ENCODE assay signal across 30 cellular contexts in the genomic region with DNA sequence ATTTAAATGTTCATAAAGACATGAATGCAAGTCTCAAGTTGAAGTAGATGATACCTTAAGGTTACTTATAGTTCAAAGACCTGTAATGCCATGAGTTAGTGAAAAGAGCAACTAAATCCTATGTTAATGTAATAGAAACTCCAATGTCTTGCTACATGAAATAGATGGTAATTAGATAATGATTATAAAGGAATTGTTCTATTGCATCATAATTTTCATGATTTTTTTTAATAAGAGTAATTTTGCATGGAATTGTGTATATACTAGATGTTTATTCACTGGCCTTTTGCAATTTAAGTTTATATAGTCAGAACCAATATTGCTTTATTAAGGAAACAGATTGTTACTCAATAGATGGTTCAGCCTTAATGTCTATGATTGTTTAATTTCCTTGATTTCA.
DNase-seq lines count a peak whose midpoint lies in the region; ATAC-seq, FAIRE-seq and TF ChIP-seq lines count a peak whose summit lies in the region.
"Had no signal": no experiment of that assay in that cellular context is flagged by ENCODE, and none has a peak within 500 bp of the region (broad histone marks: within the 10 kb centered on the region; RNA-seq: fewer than 3 reads in every experiment).

No MANE protein-coding gene starts in this region.

- in situ Hi-C loops in HepG2 (cut with HindIII; ENCODE audit: extremely low pct_ligation_motif_present, low pct_unique_long_range_greater_than_20kb) (no loop called here), K562 (cut with MboI) (no loop called here)

- intact Hi-C loops in HepG2 (cut with micrococcal nuclease; ENCODE audit: unreplicated experiment) (loop anchor here (10.0 kb wide), 1 partner anchor 720 kb away; no protein-coding TSS in a partner anchor), right lobe of liver (cut with DNase I) (no loop called here), K562 (cut with micrococcal nuclease) (no loop called here)

- TF ChIP-seq POLR2A in HepG2 (IDR thresholded peaks at IDR 0.05; ENCODE audit: insufficient read depth in 1 of 2, low read depth in 2 of 2, low read length in 2 of 2) (no peak), right lobe of liver (IDR thresholded peaks at IDR 0.05) (no peak), K562 (conservative IDR thresholded peaks at IDR 0.05) (no peak)

- CTCF ChIA-PET in HepG2 (lab: Yijun Ruan, JAX; ENCODE audit: low intra/inter-chr PET ratio, low total read pairs), result no interaction called here
- CTCF ChIA-PET in K562 (lab: Yijun Ruan, JAX; ENCODE audit: low intra/inter-chr PET ratio), result no interaction called here

- TF ChIP-seq CTCF in HepG2 (CRISPR knock-in tag; IDR thresholded peaks at IDR 0.05), result no peak
- no peak for TF ChIP-seq CTCF in right lobe of liver (IDR thresholded peaks at IDR 0.05)
- no peak for TF ChIP-seq CTCF in K562 (IDR thresholded peaks at IDR 0.05 in 2 of 3, conservative IDR thresholded peaks at IDR 0.05 in 1 of 3; ENCODE audit: insufficient read depth in 2 of 3, low read depth in 1 of 3, low read length in 3 of 3)

- BruUV-seq in HepG2 (replicated peaks; lab: Mats Ljungman, UMichigan), result no TSS peak
- BruUV-seq in K562 (replicated peaks; lab: Mats Ljungman, UMichigan), result no TSS peak

- no peak for DNase-seq in HepG2 (ENCODE audit: low spot score)
- no peak for DNase-seq in right lobe of liver
- no peak for DNase-seq in K562 (ENCODE audit: extremely low read depth in 1 of 4, low spot score in 3 of 4)
- DNase-seq in stimulated activated naive CD4-positive, alpha-beta T cell treated with Interleukin-2 at 50 U/mL for 16 hours (lab: John Stamatoyannopoulos, UW), result no peak
- DNase-seq: 8988T; ACHN; AML-193; BE2C; C1 segment of cervical spinal cord; Caco-2; Calu3; CD4-positive, alpha-beta memory T cell; CD4-positive, alpha-beta T cell; CD4-positive, CD25-positive, alpha-beta regulatory T cell; CD8-positive, alpha-beta memory T cell; CD8-positive, alpha-beta T cell; COR-L47; DMS 273 treated with DMSO at 0.1 percent for 48 hours; DMS153; DMS53; DMS79; DMS79 treated with DMSO at 0.1 percent for 48 hours; DND-41; EL had no signal

- no peaks in the 10 kb centered on the region for H3K36me3 ChIP-seq in HepG2 (replicated peaks in 1 of 2; ENCODE audit: control insufficient read depth in 1 of 2, insufficient read depth in 2 of 2, low read length in 2 of 2)
- H3K36me3 ChIP-seq in right lobe of liver, result no peaks in the 10 kb centered on the region
- no peaks in the 10 kb centered on the region for H3K36me3 ChIP-seq in K562 (ENCODE audit: control insufficient read depth, insufficient read depth, low read length)
- H3K36me3 ChIP-seq: BE2C; BLaER1; BLaER1 treated with 17β-estradiol and CSF1 and Interleukin-3, amounts not matched to agents 10 nM and 100 nM had no signal

- H3K4me3 ChIP-seq in HepG2 (replicated peaks in 1 of 3; ENCODE audit: insufficient read depth in 1 of 3, low read depth in 2 of 3, low read length in 3 of 3) (no peak overlapping the region), right lobe of liver (no peak overlapping the region), K562 (no peak overlapping the region)
- H3K4me3 ChIP-seq: A549; BLaER1; BLaER1 treated with 17β-estradiol and CSF1 and Interleukin-3, amounts not matched to agents 10 nM and 100 nM had no signal

- no peak overlapping the region for H3K9ac ChIP-seq in HepG2 (ENCODE audit: insufficient read depth, low read depth, low read length)
- H3K9ac ChIP-seq in K562 (ENCODE audit: insufficient read depth in 1 of 2, low read depth in 2 of 2, low read length in 2 of 2), result no peak overlapping the region
- H3K9ac ChIP-seq: BLaER1; BLaER1 treated with 17β-estradiol and CSF1 and Interleukin-3, amounts not matched to agents 10 nM and 100 nM had no signal

- ATAC-seq in HepG2 (no peak), right lobe of liver (no peak), K562 (no peak)
- ATAC-seq: A549; CD8-positive, alpha-beta T cell had no signal

- no peak for TF ChIP-seq RAD21 in HepG2 (CRISPR knock-in tag; IDR thresholded peaks at IDR 0.05)
- no peak for TF ChIP-seq RAD21 in K562 (CRISPR knock-in tag; conservative IDR thresholded peaks at IDR 0.05 in 1 of 2, IDR thresholded peaks at IDR 0.05 in 1 of 2)

- H3K4me1 ChIP-seq in HepG2 (ENCODE audit: insufficient read depth, low read length), result no peaks in the 10 kb centered on the region
- H3K4me1 ChIP-seq in right lobe of liver, result no peaks in the 10 kb centered on the region
- no peaks in the 10 kb centered on the region for H3K4me1 ChIP-seq in K562 (replicated peaks in 1 of 2; ENCODE audit: control insufficient read depth in 2 of 2, insufficient read depth in 2 of 2, low read length in 2 of 2)
- H3K4me1 ChIP-seq: A549; BE2C; BLaER1; BLaER1 treated with 17β-estradiol and CSF1 and Interleukin-3, amounts not matched to agents 10 nM and 100 nM had no signal

- H3K4me2 ChIP-seq in HepG2 (ENCODE audit: low read depth, low read length), result no peak overlapping the region
- H3K4me2 ChIP-seq in K562 (ENCODE audit: insufficient read depth, low read length), result no peak overlapping the region
- H3K4me2 ChIP-seq: A549; BLaER1; BLaER1 treated with 17β-estradiol and CSF1 and Interleukin-3, amounts not matched to agents 10 nM and 100 nM had no signal

- no peak overlapping the region for H2AFZ ChIP-seq in HepG2 (ENCODE audit: low read length)
- H2AFZ ChIP-seq in K562 (ENCODE audit: low read depth, low read length), result no peak overlapping the region

- H3K27ac ChIP-seq in HepG2 (ENCODE audit: extremely low read length, insufficient read depth, low read length) (no peak overlapping the region), right lobe of liver (no peak overlapping the region), K562 (ENCODE audit: extremely low read depth, low read depth, low read length) (no peak overlapping the region)
- H3K27ac ChIP-seq: 22Rv1; A549; BLaER1; BLaER1 treated with 17β-estradiol and CSF1 and Interleukin-3, amounts not matched to agents 10 nM and 100 nM; C4-2B had no signal

- no peaks in the 10 kb centered on the region for H3K79me2 ChIP-seq in HepG2 (ENCODE audit: insufficient read depth, low read length)
- H3K79me2 ChIP-seq in K562 (ENCODE audit: control insufficient read depth, insufficient read depth, low read length), result no peaks in the 10 kb centered on the region

- no peaks in the 10 kb centered on the region for H3K27me3 ChIP-seq in HepG2 (ENCODE audit: control insufficient read depth in 1 of 2, insufficient read depth in 2 of 2, low read length in 2 of 2)
- no peaks in the 10 kb centered on the region for H3K27me3 ChIP-seq in right lobe of liver
- no peaks in the 10 kb centered on the region for H3K27me3 ChIP-seq in K562 (ENCODE audit: control insufficient read depth in 2 of 2, insufficient read depth in 2 of 2, low read length in 2 of 2)
- H3K27me3 ChIP-seq: BE2C; BLaER1; BLaER1 treated with 17β-estradiol and CSF1 and Interleukin-3, amounts not matched to agents 10 nM and 100 nM had no signal

- H4K20me1 ChIP-seq in HepG2 (ENCODE audit: insufficient read depth, low read length) (no peaks in the 10 kb centered on the region), K562 (replicated peaks; ENCODE audit: control insufficient read depth, insufficient read depth, low read length) (no peaks in the 10 kb centered on the region)
- H4K20me1 ChIP-seq: BLaER1; BLaER1 treated with 17β-estradiol and CSF1 and Interleukin-3, amounts not matched to agents 10 nM and 100 nM had no signal

- no peaks in the 10 kb centered on the region for H3K9me1 ChIP-seq in K562 (ENCODE audit: control insufficient read depth, insufficient read depth, low read length)

- TF ChIP-seq EP300 in HepG2 (IDR thresholded peaks at IDR 0.05; ENCODE audit: low read depth in 2 of 2, low read length in 2 of 2) (no peak), HepG2 (CRISPR knock-in tag; IDR thresholded peaks at IDR 0.05; ENCODE audit: borderline replicate concordance) (no peak), K562 (IDR thresholded peaks at IDR 0.05; ENCODE audit: low read length) (no peak)

- H3K9me3 ChIP-seq in HepG2 (ENCODE audit: low read length), result peaks cover 21% of the 10 kb centered on the region
- H3K9me3 ChIP-seq in right lobe of liver, result no peaks in the 10 kb centered on the region
- H3K9me3 ChIP-seq in K562 (replicated peaks; ENCODE audit: control insufficient read depth, insufficient read depth, low read depth, low read length), result 0 out of 2 replicates have a peak, but pooled peaks cover 2% of the 10 kb centered on the region
- H3K9me3 ChIP-seq: BE2C had no signal

- POLR2A ChIA-PET in HepG2 (lab: Yijun Ruan, JAX) (no interaction called here), K562 (lab: Yijun Ruan, JAX) (no interaction called here)

- no peak for FAIRE-seq in HepG2 (lab: Jason Lieb, UNC)
- FAIRE-seq in K562 (lab: Jason Lieb, UNC), result no peak
- FAIRE-seq: A549, D721Med had no signal

TF ChIP-seq in HepG2, 621 proteins besides CTCF, POLR2A, EP300 and RAD21:
- TF ChIP-seq BCL6 (CRISPR knock-in tag; IDR thresholded peaks at IDR 0.05) (no peak), ATF7 (IDR thresholded peaks at IDR 0.05) (peak; percentile 60; the same call in 1 of the 2 replicates), ATF7 (CRISPR knock-in tag; IDR thresholded peaks at IDR 0.05) (no peak)

TF ChIP-seq in K562, 482 proteins besides CTCF, POLR2A, EP300 and RAD21:
- TF ChIP-seq SETDB1 (IDR thresholded peaks at IDR 0.05; ENCODE audit: low read length), result no peak
- TF ChIP-seq CEBPB (tag; IDR thresholded peaks at IDR 0.05), result peak; percentile 73
- TF ChIP-seq ZBTB8A (IDR thresholded peaks at IDR 0.05; ENCODE audit: partially characterized antibody), result no peak
- TF ChIP-seq FOXA1 (IDR thresholded peaks at IDR 0.05; ENCODE audit: borderline replicate concordance), result no peak
- no peak for TF ChIP-seq SNRNP70 (optimal IDR thresholded peaks at IDR 0.05; ENCODE audit: low read depth, low read length)
- TF ChIP-seq POLR2AphosphoS2 (IDR thresholded peaks at IDR 0.05; ENCODE audit: low read length), result no peak
- TF ChIP-seq, protein P1, sequence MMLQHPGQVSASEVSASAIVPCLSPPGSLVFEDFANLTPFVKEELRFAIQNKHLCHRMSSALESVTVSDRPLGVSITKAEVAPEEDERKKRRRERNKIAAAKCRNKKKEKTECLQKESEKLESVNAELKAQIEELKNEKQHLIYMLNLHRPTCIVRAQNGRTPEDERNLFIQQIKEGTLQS (IDR thresholded peaks at IDR 0.05), result peak; percentile 54; the same call in 1 of the 2 replicates
- TF ChIP-seq, protein P1 (CRISPR knock-in tag; conservative IDR thresholded peaks at IDR 0.05), result no peak
- TF ChIP-seq CEBPG (CRISPR knock-in tag; IDR thresholded peaks at IDR 0.05), result no peak
- peak in 1 of 2 experiments; percentile 88; a peak in 3 of 4 replicates for TF ChIP-seq CEBPG (tag; conservative IDR thresholded peaks at IDR 0.05 in 1 of 2, IDR thresholded peaks at IDR 0.05 in 1 of 2)
